ENCODE assay signal across 16 cellular contexts in genomic region chr1:47433453-47434050, GRCh38. TPM values are rescaled to one million over a fixed set of nuclear protein-coding genes. Genes with fewer than 3 reads are reported as not detected.
DNase-seq lines count a peak whose midpoint lies in the region; ATAC-seq and TF ChIP-seq lines count a peak whose summit lies in the region.
"Had no signal": no experiment of that assay in that cellular context is flagged by ENCODE, and none has a peak within 500 bp of the region (broad histone marks: within the 10 kb centered on the region; RNA-seq: fewer than 3 reads in every experiment).

No MANE protein-coding gene starts in this region.

- 0 out of 2 replicates have a peak, but pooled peaks cover 5% of the 10 kb centered on the region for H3K36me3 Mint-ChIP-seq in WTC11

- no peak overlapping the region for H3K27ac ChIP-seq in upper lobe of right lung
- H3K27ac ChIP-seq: 22Rv1 had no signal

- ATAC-seq in WTC11: no peak
- ATAC-seq in upper lobe of right lung: no peak

- H3K4me1 ChIP-seq in upper lobe of right lung: peaks cover 38% of the 10 kb centered on the region

- H3K4me3 ChIP-seq in foreskin fibroblast (ENCODE audit: low read depth in 1 of 2, low read length in 2 of 2) (peak overlapping the region; percentile 35 to 39), skeletal muscle cell (ENCODE audit: low read depth, low read length) (peak overlapping the region; percentile 39), upper lobe of right lung (no peak overlapping the region)

- DNase-seq in DMS53 (lab: John Stamatoyannopoulos, UW) (peak; percentile 52), DMS53 treated with DMSO at 0.1 percent for 48 hours (lab: John Stamatoyannopoulos, UW; ENCODE audit: unreplicated experiment) (no peak), WTC11 (ENCODE audit: low spot score) (no peak), foreskin fibroblast (no peak), skeletal muscle cell (ENCODE audit: low read depth) (no peak), NCI-H524 (lab: John Stamatoyannopoulos, UW) (no peak), upper lobe of right lung (no peak), HuH-7 (ENCODE audit: low spot score) (no peak)
- DNase-seq: activated CD4-positive, CD25-positive, alpha-beta regulatory T cell treated with anti-CD3 and anti-CD28 coated beads, Interleukin-2, amount 50 U/mL, for 72 hours; KBM-7; stimulated activated CD4-positive, alpha-beta T cell treated with anti-CD3 and anti-CD28 coated beads, Interleukin-2, amount 100 ng/mL, for 24 hours had no signal

- intact Hi-C loops in upper lobe of right lung (cut with DNase I): no loop called here

- CTCF ChIA-PET in WTC11 (lab: Charles Lee): interaction anchor here (0.6 to 8.4 kb wide), 19 partner anchors 11 to 321 kb away, joined by 3 to 177 read pairs (median 5); partner anchors contain the start of gene STIL

- peaks cover 45% of the 10 kb centered on the region for H3K4me1 Mint-ChIP-seq in WTC11

- H3K9me3 Mint-ChIP-seq in WTC11: no peaks in the 10 kb centered on the region

- no peak overlapping the region for H3K27ac Mint-ChIP-seq in WTC11

- no peaks in the 10 kb centered on the region for H3K9me3 ChIP-seq in upper lobe of right lung
- H3K9me3 ChIP-seq: adrenal gland had no signal

- POLR2A ChIA-PET in WTC11 (lab: Charles Lee): interaction anchor here (1.1 kb wide), 1 partner anchor 15 kb away, joined by 3 read pairs; no protein-coding TSS in a partner anchor

- peak overlapping the region; percentile 62 for H3K4me3 Mint-ChIP-seq in WTC11

- peaks cover 88% of the 10 kb centered on the region for H3K27me3 Mint-ChIP-seq in WTC11 (ENCODE audit: low read depth)

- TF ChIP-seq CTCF in WTC11 (IDR thresholded peaks at IDR 0.05) (no peak), foreskin fibroblast (IDR thresholded peaks at IDR 0.05; ENCODE audit: low read depth, low read length) (no peak), upper lobe of right lung (IDR thresholded peaks at IDR 0.05) (no peak)

- peaks cover 37% of the 10 kb centered on the region for H3K27me3 ChIP-seq in upper lobe of right lung

- no peaks in the 10 kb centered on the region for H3K36me3 ChIP-seq in upper lobe of right lung
- H3K36me3 ChIP-seq: adrenal gland had no signal

TF ChIP-seq in WTC11, 78 proteins besides CTCF, POLR2A, EP300 and RAD21:
- no peak for TF ChIP-seq CREB1 (CRISPR knock-in tag; IDR thresholded peaks at IDR 0.05)
TF ChIP-seq in WTC11: peak in this region for 0.

RNA-seq across cellular contexts. Expression of gene FOXD2, which starts 4.3 kb away (rescaled TPM):
- 0.05 to 0.07 TPM (median 0.05 TPM) in 3 replicates for total RNA-seq in WTC11 (2021)
- total RNA-seq in upper lobe of right lung: 0.35 TPM

RNA-seq across cellular contexts. Expression of gene FOXE3, which starts 17.5 kb away (rescaled TPM):
- total RNA-seq in WTC11 (2021): 0.09 TPM in 1 of 3 replicates, not detected in the others
- not detected for total RNA-seq in upper lobe of right lung
- total RNA-seq: adrenal gland, Daoy, omental fat pad, subcutaneous adipose tissue had no signal
